ENCODE assay signal across 20 cellular contexts in genomic region chr1:98342556-98342955, GRCh38.
"Had no signal": no experiment of that assay in that cellular context is flagged by ENCODE, and none has a peak within 500 bp of the region (broad histone marks: within the 10 kb centered on the region; RNA-seq: fewer than 3 reads in every experiment).

No MANE protein-coding gene starts in this region.

- H3K4me1 ChIP-seq: adrenal gland, upper lobe of right lung had no signal

- DNase-seq: activated CD4-positive, alpha-beta T cell treated with anti-CD3 and anti-CD28 coated beads, Interleukin-2, amount 50 U/mL, for 1 hour; activated CD4-positive, CD25-positive, alpha-beta regulatory T cell treated with anti-CD3 and anti-CD28 coated beads, Interleukin-2, amount 50 U/mL, for 72 hours; activated CD8-positive, alpha-beta memory T cell treated with anti-CD3 and anti-CD28 coated beads for 24 hours; activated CD8-positive, alpha-beta memory T cell treated with anti-CD3 and anti-CD28 coated beads, Interleukin-2, amount 50 U/mL, for 48 hours; activated effector memory CD4-positive, alpha-beta T cell treated with anti-CD3 and anti-CD28 coated beads, Interleukin-2, amount 50 U/mL, for 16 hours; activated T-cell treated with anti-CD3 and anti-CD28 coated beads, Interleukin-2, amount 50 U/mL, for 72 hours; adrenal gland; dorsolateral prefrontal cortex; foreskin melanocyte; hypothalamus; islet precursor cell; nephron progenitor cell; stimulated activated CD4-positive, alpha-beta T cell treated with anti-CD3 and anti-CD28 coated beads, Interleukin-12 subunit alpha, Interleukin-12 subunit beta, amount 100 ng/mL, for 4 hours; stimulated activated CD4-positive, alpha-beta T cell treated with anti-CD3 and anti-CD28 coated beads, Interleukin-1b, Interleukin-23, amount 100 ng/mL, for 48 hours; stimulated activated CD8-positive, alpha-beta memory T cell treated with anti-CD3 and anti-CD28 coated beads, Interleukin-4, amount 100 ng/mL, for 48 hours; stimulated activated naive CD4-positive, alpha-beta T cell; T-helper 9 cell; upper lobe of right lung had no signal

- H3K36me3 ChIP-seq: adrenal gland, upper lobe of right lung had no signal

- H3K9me3 ChIP-seq: adrenal gland, upper lobe of right lung had no signal

- H3K4me3 ChIP-seq: adrenal gland, dorsolateral prefrontal cortex, lung, upper lobe of right lung had no signal

- H3K27ac ChIP-seq: adrenal gland, dorsolateral prefrontal cortex, upper lobe of right lung had no signal

- H3K27me3 ChIP-seq: adrenal gland, dorsolateral prefrontal cortex, upper lobe of right lung had no signal

- ATAC-seq: activated T-cell treated with anti-CD3 and anti-CD28 coated beads, Interleukin-2, amount 50 U/mL, for 72 hours; left lobe of liver; upper lobe of right lung had no signal
